In the genomic region with DNA sequence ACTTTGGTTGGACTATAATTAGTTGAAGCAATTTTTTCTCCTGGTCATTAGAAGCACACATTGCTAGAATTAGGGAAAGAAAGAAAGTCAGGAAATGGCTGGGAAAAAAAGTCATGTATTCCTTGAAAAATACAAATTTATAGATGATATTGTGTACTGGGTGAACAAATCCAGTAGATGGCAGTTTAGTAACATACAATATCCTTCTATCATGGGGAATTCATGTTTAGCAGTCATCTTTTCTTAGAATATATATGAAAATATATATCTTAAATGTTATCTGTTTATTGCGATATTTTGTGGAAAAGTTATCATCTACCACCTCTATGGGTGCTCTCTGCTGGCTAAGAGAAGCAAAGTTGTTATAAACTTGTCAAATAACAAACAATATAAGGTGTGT, we compare ENCODE assay signal across 8 cellular contexts. TPM values are rescaled to one million over a fixed set of nuclear protein-coding genes. Genes with fewer than 3 reads are reported as not detected.
DNase-seq lines count a peak whose midpoint lies in the region; ATAC-seq, FAIRE-seq and TF ChIP-seq lines count a peak whose summit lies in the region.

No MANE protein-coding gene starts in this region.

- DNase-seq in RPMI7951 (ENCODE audit: low read depth) (peak; percentile 15), fibroblast of pulmonary artery (ENCODE audit: low read depth) (peak; percentile 63), T1000 (lab: John Stamatoyannopoulos, UW) (no peak)
- no peak for DNase-seq in effector memory CD4-positive, alpha-beta T cell

- peak; percentile 96 for FAIRE-seq in A204.1 (lab: Jason Lieb, UNC)

- TF ChIP-seq CTCF in fibroblast of pulmonary artery (IDR thresholded peaks at IDR 0.05; ENCODE audit: low read length, missing control alignments) = peak; percentile 57

- H3K27ac ChIP-seq in effector memory CD4-positive, alpha-beta T cell (ENCODE audit: insufficient read depth, low read length, poor library complexity, severe bottlenecking) = no peak overlapping the region

- ATAC-seq in GM19351 (IDR thresholded peaks at IDR 0.05; ENCODE audit: unreplicated experiment) (peak; percentile 44), HG03159 (IDR thresholded peaks at IDR 0.05; ENCODE audit: unreplicated experiment) (no peak), HG02798 (IDR thresholded peaks at IDR 0.05; ENCODE audit: poor library complexity, unreplicated experiment) (no peak)

- H3K36me3 ChIP-seq in effector memory CD4-positive, alpha-beta T cell (ENCODE audit: control insufficient read depth, insufficient read depth, low read length) = no peaks in the 10 kb centered on the region

- no peaks in the 10 kb centered on the region for H3K4me1 ChIP-seq in effector memory CD4-positive, alpha-beta T cell (ENCODE audit: control insufficient read depth, insufficient read depth, low read length, poor library complexity, severe bottlenecking)

- H3K4me3 ChIP-seq in fibroblast of pulmonary artery (replicated peaks; ENCODE audit: low read depth, low read length) = no peak overlapping the region
- H3K4me3 ChIP-seq in effector memory CD4-positive, alpha-beta T cell (ENCODE audit: insufficient read depth, low read depth, low read length, poor library complexity, severe bottlenecking) = no peak overlapping the region

- no peaks in the 10 kb centered on the region for H3K9me3 ChIP-seq in effector memory CD4-positive, alpha-beta T cell (ENCODE audit: control insufficient read depth, low read length)

- no peaks in the 10 kb centered on the region for H3K27me3 ChIP-seq in effector memory CD4-positive, alpha-beta T cell (replicated peaks; ENCODE audit: control insufficient read depth, insufficient read depth, low read length, poor library complexity, severe bottlenecking)

RNA-seq across cellular contexts. Expression of a gene that starts 13.1 kb away (rescaled TPM):
- 25.4 and 35.7 TPM in 2 replicates for total RNA-seq in RPMI7951 (2014; rRNA removed; shearing (Covaris generic))

RNA-seq across cellular contexts. Expression of a gene that starts 46.3 kb away (rescaled TPM):
- total RNA-seq in RPMI7951 (2014; rRNA removed; shearing (Covaris generic)) = 0.12 TPM in 1 of 2 replicates, not detected in the other

Comparison
In these comparisons a context has a peak if more than half of its experiments do, and no peak if none do; other contexts are left out.
1. DNase-seq: peak in RPMI7951 (single experiment) and fibroblast of pulmonary artery (single experiment); none in T1000 (single experiment) and effector memory CD4-positive, alpha-beta T cell (0 of 3).